In the genomic region with DNA sequence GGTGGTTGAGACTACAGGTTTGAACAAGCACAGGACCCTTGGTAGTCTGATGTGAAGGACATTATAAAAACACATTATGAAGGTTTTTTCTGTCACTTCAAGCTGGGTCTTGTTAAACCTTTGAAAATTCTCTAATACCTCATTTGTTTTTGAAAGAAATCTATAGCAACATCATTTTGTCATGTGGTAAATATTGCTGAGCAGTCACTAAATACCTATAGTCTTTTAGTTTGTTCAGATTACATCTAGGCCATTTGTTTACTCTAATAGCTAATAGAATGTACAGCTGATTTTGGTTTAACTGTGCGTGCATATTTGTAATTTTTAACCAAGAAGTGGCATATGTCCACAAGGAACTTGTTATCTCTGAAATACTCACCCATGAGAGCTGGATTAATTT, we compare ENCODE assay signal across 10 cellular contexts. TPM values are rescaled to one million over a fixed set of nuclear protein-coding genes. Genes with fewer than 3 reads are reported as not detected.
DNase-seq lines count a peak whose midpoint lies in the region; ATAC-seq, FAIRE-seq and TF ChIP-seq lines count a peak whose summit lies in the region.
"Had no signal": no experiment of that assay in that cellular context is flagged by ENCODE, and none has a peak within 500 bp of the region (broad histone marks: within the 10 kb centered on the region; RNA-seq: fewer than 3 reads in every experiment).

No MANE protein-coding gene starts in this region.

- no peaks in the 10 kb centered on the region for H3K36me3 ChIP-seq in small intestine (ENCODE audit: control insufficient read depth in 2 of 2, insufficient read depth in 2 of 2, low read length in 2 of 2)

- peak overlapping the region; percentile 48 for H3K27ac Mint-ChIP-seq in activated CD4-positive, alpha-beta T cell treated with anti-CD3 and anti-CD28 coated beads for 36 hours
- H3K27ac Mint-ChIP-seq in WTC11 (peak overlapping the region; percentile 52), glutamatergic neuron (ENCODE audit: unreplicated experiment) (peak overlapping the region; percentile 45)
- H3K27ac Mint-ChIP-seq in stimulated activated effector memory CD8-positive, alpha-beta T cell treated with anti-CD3 and anti-CD28 coated beads, Interleukin-12 subunit alpha, Interleukin-12 subunit beta, amount 100 ng/mL, for 72 hours = no peak overlapping the region

- CTCF ChIA-PET in activated CD4-positive, alpha-beta T cell treated with anti-CD3 and anti-CD28 coated beads for 36 hours (lab: Charles Lee) = interaction anchor here (3.2 kb wide), 1 partner anchor 14 kb away, joined by 20 read pairs; no protein-coding TSS in a partner anchor
- CTCF ChIA-PET in WTC11 (lab: Charles Lee) = interaction anchor here (1.7 kb wide), 1 partner anchor 14 kb away, joined by 8 read pairs; no protein-coding TSS in a partner anchor

- H3K27me3 ChIP-seq in small intestine (ENCODE audit: control insufficient read depth in 2 of 2, insufficient read depth in 2 of 2, low read length in 2 of 2) = no peaks in the 10 kb centered on the region

- no peak for ATAC-seq in activated CD4-positive, alpha-beta T cell treated with anti-CD3 and anti-CD28 coated beads for 36 hours
- ATAC-seq in WTC11 = no peak
- ATAC-seq in stimulated activated effector memory CD8-positive, alpha-beta T cell treated with anti-CD3 and anti-CD28 coated beads, Interleukin-12 subunit alpha, Interleukin-12 subunit beta, amount 100 ng/mL, for 72 hours = no peak
- ATAC-seq in GM21825 (IDR thresholded peaks at IDR 0.05; ENCODE audit: unreplicated experiment) = no peak
- no peak for ATAC-seq in GM21381 (IDR thresholded peaks at IDR 0.05; ENCODE audit: unreplicated experiment)

- DNase-seq in activated CD4-positive, alpha-beta T cell treated with anti-CD3 and anti-CD28 coated beads for 36 hours = no peak
- DNase-seq in activated CD4-positive, alpha-beta T cell treated with anti-CD3 and anti-CD28 coated beads, Interleukin-2, amount 50 U/mL, for 1 hour = no peak
- no peak for DNase-seq in WTC11 (ENCODE audit: low spot score)
- DNase-seq in glutamatergic neuron = no peak
- DNase-seq in stimulated activated effector memory CD8-positive, alpha-beta T cell treated with anti-CD3 and anti-CD28 coated beads, Interleukin-12 subunit alpha, Interleukin-12 subunit beta, amount 100 ng/mL, for 72 hours (ENCODE audit: low spot score in 2 of 2) = no peak
- DNase-seq in small intestine = no peak
- DNase-seq: GOT3, NCI-H748 treated with DMSO at 0.1 percent for 48 hours had no signal

- POLR2A ChIA-PET in activated CD4-positive, alpha-beta T cell treated with anti-CD3 and anti-CD28 coated beads for 36 hours (lab: Charles Lee) = no interaction called here
- POLR2A ChIA-PET in WTC11 (lab: Charles Lee) = no interaction called here

- no peaks in the 10 kb centered on the region for H3K9me3 ChIP-seq in small intestine (ENCODE audit: control insufficient read depth, low read depth)

- peaks cover 60% of the 10 kb centered on the region for H3K4me1 Mint-ChIP-seq in activated CD4-positive, alpha-beta T cell treated with anti-CD3 and anti-CD28 coated beads for 36 hours
- H3K4me1 Mint-ChIP-seq in WTC11 (peaks cover 61% of the 10 kb centered on the region), glutamatergic neuron (ENCODE audit: low read depth, unreplicated experiment) (peaks cover 28% of the 10 kb centered on the region)
- peaks cover 43% of the 10 kb centered on the region for H3K4me1 Mint-ChIP-seq in stimulated activated effector memory CD8-positive, alpha-beta T cell treated with anti-CD3 and anti-CD28 coated beads, Interleukin-12 subunit alpha, Interleukin-12 subunit beta, amount 100 ng/mL, for 72 hours

- H3K9me3 Mint-ChIP-seq in activated CD4-positive, alpha-beta T cell treated with anti-CD3 and anti-CD28 coated beads for 36 hours (ENCODE audit: low read depth) = peaks cover 1% of the 10 kb centered on the region
- H3K9me3 Mint-ChIP-seq in WTC11 (no peaks in the 10 kb centered on the region), glutamatergic neuron (ENCODE audit: unreplicated experiment) (peaks cover 12% of the 10 kb centered on the region)
- H3K9me3 Mint-ChIP-seq in stimulated activated effector memory CD8-positive, alpha-beta T cell treated with anti-CD3 and anti-CD28 coated beads, Interleukin-12 subunit alpha, Interleukin-12 subunit beta, amount 100 ng/mL, for 72 hours = no peaks in the 10 kb centered on the region

- 20 to 51% (median 26%) methylated on average over 1 of the region's 1 CpG for WGBS in small intestine, 3 donors

- H3K4me3 Mint-ChIP-seq in activated CD4-positive, alpha-beta T cell treated with anti-CD3 and anti-CD28 coated beads for 36 hours = peak overlapping the region; percentile 38
- H3K4me3 Mint-ChIP-seq in WTC11 = peak overlapping the region; percentile 51
- H3K4me3 Mint-ChIP-seq in glutamatergic neuron (ENCODE audit: unreplicated experiment) = peak overlapping the region; percentile 84
- H3K4me3 Mint-ChIP-seq in stimulated activated effector memory CD8-positive, alpha-beta T cell treated with anti-CD3 and anti-CD28 coated beads, Interleukin-12 subunit alpha, Interleukin-12 subunit beta, amount 100 ng/mL, for 72 hours = peak overlapping the region; percentile 98

- H3K4me1 ChIP-seq in small intestine (ENCODE audit: control insufficient read depth in 2 of 2, insufficient read depth in 1 of 2, low read depth in 1 of 2, low read length in 1 of 2) = peaks cover 0 to 4% of the 10 kb centered on the region in 2 donors

- FAIRE-seq in small intestine (lab: Jason Lieb, UNC) = no peak

- H3K4me3 ChIP-seq in small intestine (ENCODE audit: low read depth in 1 of 2, low read length in 2 of 2) = peak overlapping the region in 1 of 2 donors; percentile 30

- no peaks in the 10 kb centered on the region for H3K27me3 Mint-ChIP-seq in activated CD4-positive, alpha-beta T cell treated with anti-CD3 and anti-CD28 coated beads for 36 hours
- H3K27me3 Mint-ChIP-seq in WTC11 (ENCODE audit: low read depth) (no peaks in the 10 kb centered on the region), glutamatergic neuron (ENCODE audit: unreplicated experiment) (peaks cover 7% of the 10 kb centered on the region)

- TF ChIP-seq CTCF in WTC11 (IDR thresholded peaks at IDR 0.05) (no peak), glutamatergic neuron (IDR thresholded peaks at IDR 0.05; ENCODE audit: partially characterized antibody, unreplicated experiment) (no peak)

- no peak overlapping the region for H3K27ac ChIP-seq in small intestine (ENCODE audit: low read depth in 1 of 2, low read length in 1 of 2)

- intact Hi-C loops in activated CD4-positive, alpha-beta T cell treated with anti-CD3 and anti-CD28 coated beads for 36 hours (cut with DNase I, micrococcal nuclease) = loop anchor here in 1 of 2 experiments (5.0 kb wide), 1 partner anchor 75 kb away; no protein-coding TSS in a partner anchor

- H3K36me3 Mint-ChIP-seq in activated CD4-positive, alpha-beta T cell treated with anti-CD3 and anti-CD28 coated beads for 36 hours (ENCODE audit: low read depth) = peaks cover 13% of the 10 kb centered on the region
- H3K36me3 Mint-ChIP-seq in WTC11 (no peaks in the 10 kb centered on the region), glutamatergic neuron (ENCODE audit: unreplicated experiment) (no peaks in the 10 kb centered on the region)
- peaks cover 25% of the 10 kb centered on the region for H3K36me3 Mint-ChIP-seq in stimulated activated effector memory CD8-positive, alpha-beta T cell treated with anti-CD3 and anti-CD28 coated beads, Interleukin-12 subunit alpha, Interleukin-12 subunit beta, amount 100 ng/mL, for 72 hours

TF ChIP-seq in WTC11, 78 proteins besides CTCF, POLR2A, EP300 and RAD21 (continues in another document):
- TF ChIP-seq, protein P1, sequence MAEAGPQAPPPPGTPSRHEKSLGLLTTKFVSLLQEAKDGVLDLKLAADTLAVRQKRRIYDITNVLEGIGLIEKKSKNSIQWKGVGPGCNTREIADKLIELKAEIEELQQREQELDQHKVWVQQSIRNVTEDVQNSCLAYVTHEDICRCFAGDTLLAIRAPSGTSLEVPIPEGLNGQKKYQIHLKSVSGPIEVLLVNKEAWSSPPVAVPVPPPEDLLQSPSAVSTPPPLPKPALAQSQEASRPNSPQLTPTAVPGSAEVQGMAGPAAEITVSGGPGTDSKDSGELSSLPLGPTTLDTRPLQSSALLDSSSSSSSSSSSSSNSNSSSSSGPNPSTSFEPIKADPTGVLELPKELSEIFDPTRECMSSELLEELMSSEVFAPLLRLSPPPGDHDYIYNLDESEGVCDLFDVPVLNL (CRISPR knock-in tag; IDR thresholded peaks at IDR 0.05; ENCODE audit: borderline replicate concordance, low read depth) = no peak
- TF ChIP-seq ZNF263 (CRISPR knock-in tag; IDR thresholded peaks at IDR 0.05; ENCODE audit: low read depth) = no peak
- TF ChIP-seq NFE2L1 (CRISPR knock-in tag; IDR thresholded peaks at IDR 0.05) = no peak
- TF ChIP-seq CBFB (CRISPR knock-in tag; IDR thresholded peaks at IDR 0.05; ENCODE audit: low read depth) = no peak
- no peak for TF ChIP-seq ZNF219 (CRISPR knock-in tag; IDR thresholded peaks at IDR 0.05; ENCODE audit: borderline replicate concordance)
- TF ChIP-seq ATF1 (CRISPR knock-in tag; IDR thresholded peaks at IDR 0.05) = no peak
- no peak for TF ChIP-seq JUN (CRISPR knock-in tag; IDR thresholded peaks at IDR 0.05)
- no peak for TF ChIP-seq ZNF121 (CRISPR knock-in tag; IDR thresholded peaks at IDR 0.05)
- TF ChIP-seq, protein P2, sequence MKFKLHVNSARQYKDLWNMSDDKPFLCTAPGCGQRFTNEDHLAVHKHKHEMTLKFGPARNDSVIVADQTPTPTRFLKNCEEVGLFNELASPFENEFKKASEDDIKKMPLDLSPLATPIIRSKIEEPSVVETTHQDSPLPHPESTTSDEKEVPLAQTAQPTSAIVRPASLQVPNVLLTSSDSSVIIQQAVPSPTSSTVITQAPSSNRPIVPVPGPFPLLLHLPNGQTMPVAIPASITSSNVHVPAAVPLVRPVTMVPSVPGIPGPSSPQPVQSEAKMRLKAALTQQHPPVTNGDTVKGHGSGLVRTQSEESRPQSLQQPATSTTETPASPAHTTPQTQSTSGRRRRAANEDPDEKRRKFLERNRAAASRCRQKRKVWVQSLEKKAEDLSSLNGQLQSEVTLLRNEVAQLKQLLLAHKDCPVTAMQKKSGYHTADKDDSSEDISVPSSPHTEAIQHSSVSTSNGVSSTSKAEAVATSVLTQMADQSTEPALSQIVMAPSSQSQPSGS (CRISPR knock-in tag; IDR thresholded peaks at IDR 0.05; ENCODE audit: borderline replicate concordance, low read depth) = no peak
- TF ChIP-seq, protein P3, sequence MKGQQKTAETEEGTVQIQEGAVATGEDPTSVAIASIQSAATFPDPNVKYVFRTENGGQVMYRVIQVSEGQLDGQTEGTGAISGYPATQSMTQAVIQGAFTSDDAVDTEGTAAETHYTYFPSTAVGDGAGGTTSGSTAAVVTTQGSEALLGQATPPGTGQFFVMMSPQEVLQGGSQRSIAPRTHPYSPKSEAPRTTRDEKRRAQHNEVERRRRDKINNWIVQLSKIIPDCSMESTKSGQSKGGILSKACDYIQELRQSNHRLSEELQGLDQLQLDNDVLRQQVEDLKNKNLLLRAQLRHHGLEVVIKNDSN (CRISPR knock-in tag; IDR thresholded peaks at IDR 0.05) = no peak

RNA-seq across cellular contexts. Expression of a gene that starts 2.9 kb away (rescaled TPM):
- 10 to 100 TPM; 30.4 to 41.5 TPM for total RNA-seq in activated CD4-positive, alpha-beta T cell treated with anti-CD3 and anti-CD28 coated beads for 36 hours
- 38.2 to 52.5 TPM (median 41.2 TPM) in 3 replicates for total RNA-seq in WTC11 (2021)
- total RNA-seq in glutamatergic neuron (ENCODE audit: unreplicated experiment) = 62.2 TPM
- polyA plus RNA-seq in small intestine = 100 to 1,000 TPM in 1 of 3 donors, 10 to 100 TPM in 2; 27.6 to 101 (median 80.2) TPM

Comparison
In these comparisons a context has a peak if more than half of its experiments do, and no peak if none do; other contexts are left out.
1. H3K4me3 Mint-ChIP-seq: peak in every context shown above with its lines; median percentile 98 in stimulated activated effector memory CD8-positive, alpha-beta T cell treated with anti-CD3 and anti-CD28 coated beads, Interleukin-12 subunit alpha, Interleukin-12 subunit beta, amount 100 ng/mL, for 72 hours; 84 in glutamatergic neuron; 51 in WTC11; 38 in activated CD4-positive, alpha-beta T cell treated with anti-CD3 and anti-CD28 coated beads for 36 hours.